In the genomic region with DNA sequence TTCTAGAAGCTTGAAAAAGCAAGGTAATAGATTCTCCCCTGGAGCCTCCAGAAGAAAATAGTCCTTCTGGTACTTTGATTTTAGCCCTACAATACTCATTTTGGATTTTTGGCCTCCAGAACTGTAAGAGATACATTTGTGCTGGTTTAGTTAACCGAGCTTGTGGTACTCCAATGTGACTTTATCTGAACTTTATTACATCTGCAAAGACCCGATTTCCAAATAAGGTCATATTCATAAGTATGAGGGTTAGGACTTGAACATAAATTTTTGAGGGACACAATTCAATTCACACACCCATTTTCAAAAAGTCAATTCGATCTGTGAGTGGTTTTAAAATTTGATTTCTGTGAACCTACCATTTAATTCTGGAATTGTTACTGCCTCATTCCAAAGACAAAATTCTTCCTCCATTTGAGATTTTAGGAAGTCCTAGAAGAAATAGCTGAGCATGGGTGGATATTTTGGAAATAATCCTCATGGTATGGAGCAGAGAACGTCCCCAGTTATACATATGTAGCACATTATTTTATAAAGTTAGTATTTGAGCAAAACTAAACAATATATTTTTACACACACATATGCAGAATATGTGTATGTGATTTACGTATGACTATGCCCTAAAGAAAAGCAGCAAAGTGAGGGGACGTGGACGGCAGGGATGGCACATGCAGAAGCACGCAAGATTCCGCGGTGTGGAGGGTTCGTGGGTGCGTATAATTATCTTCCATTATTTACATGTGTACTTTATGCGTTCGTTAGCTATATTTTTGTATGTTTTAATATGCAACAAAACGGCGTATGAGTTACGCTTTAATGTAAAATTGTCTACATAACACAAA, we compare ENCODE assay signal across 8 cellular contexts.
DNase-seq lines count a peak whose midpoint lies in the region; ATAC-seq, FAIRE-seq and TF ChIP-seq lines count a peak whose summit lies in the region.

No MANE protein-coding gene starts in this region.

- FAIRE-seq in RCC 7860 (lab: Jason Lieb, UNC) = no peak

- H3K4me3 ChIP-seq in HEK293 (ENCODE audit: low read depth, low read length) (peak overlapping the region; percentile 81), foreskin fibroblast (ENCODE audit: low read depth in 1 of 2, low read length in 2 of 2) (peak overlapping the region; percentile 75 to 89), retinal pigment epithelial cell (ENCODE audit: low read length) (peak overlapping the region; percentile 91)

- H3K4me1 ChIP-seq in HEK293 (ENCODE audit: control insufficient read depth, insufficient read depth, low read length) = no peaks in the 10 kb centered on the region

- H3K36me3 ChIP-seq in HEK293 (ENCODE audit: control insufficient read depth in 2 of 2, insufficient read depth in 1 of 2, low read length in 2 of 2) = no peaks in the 10 kb centered on the region

- DNase-seq in UCSD-AML1 (lab: John Stamatoyannopoulos, UW; ENCODE audit: unreplicated experiment) (peak; percentile 5), foreskin fibroblast (peak; percentile 11 to 42), retinal pigment epithelial cell (ENCODE audit: low read depth) (no peak), RCC 7860 (ENCODE audit: low spot score) (no peak), NCI-H2107 treated with DMSO at 0.1 percent for 48 hours (lab: John Stamatoyannopoulos, UW; ENCODE audit: unreplicated experiment) (no peak)

- POLR2A ChIA-PET in HEK293 (lab: Yijun Ruan, JAX) = interaction anchor here (2.4 kb wide), 1 partner anchor 44 kb away, joined by 18 read pairs; a partner anchor contains a TSS

- ATAC-seq in GM18517 (IDR thresholded peaks at IDR 0.05; ENCODE audit: unreplicated experiment) (no peak), HG02571 (IDR thresholded peaks at IDR 0.05; ENCODE audit: unreplicated experiment) (no peak)

- TF ChIP-seq CTCF in HEK293 (tag by site-specific recombination; IDR thresholded peaks at IDR 0.05) (no peak), foreskin fibroblast (IDR thresholded peaks at IDR 0.05; ENCODE audit: low read depth, low read length) (no peak), retinal pigment epithelial cell (conservative IDR thresholded peaks at IDR 0.05; ENCODE audit: low read depth, low read length) (no peak)

- no peaks in the 10 kb centered on the region for H3K9me3 ChIP-seq in HEK293 (ENCODE audit: control insufficient read depth, insufficient read depth, low read depth, low read length)

- peak overlapping the region; percentile 14; the same call in 1 of the 2 replicates for H3K27ac ChIP-seq in HEK293 (ENCODE audit: extremely low read depth, low read depth, low read length)

- CTCF ChIA-PET in HEK293 (lab: Yijun Ruan, JAX) = interaction anchor here (0.5 to 0.9 kb wide), 4 partner anchors 12 to 365 kb away, joined by 3 to 5 read pairs (median 3); no protein-coding TSS in a partner anchor

TF ChIP-seq in HEK293, 187 proteins besides CTCF, POLR2A, EP300 and RAD21:
- TF ChIP-seq, protein P1, sequence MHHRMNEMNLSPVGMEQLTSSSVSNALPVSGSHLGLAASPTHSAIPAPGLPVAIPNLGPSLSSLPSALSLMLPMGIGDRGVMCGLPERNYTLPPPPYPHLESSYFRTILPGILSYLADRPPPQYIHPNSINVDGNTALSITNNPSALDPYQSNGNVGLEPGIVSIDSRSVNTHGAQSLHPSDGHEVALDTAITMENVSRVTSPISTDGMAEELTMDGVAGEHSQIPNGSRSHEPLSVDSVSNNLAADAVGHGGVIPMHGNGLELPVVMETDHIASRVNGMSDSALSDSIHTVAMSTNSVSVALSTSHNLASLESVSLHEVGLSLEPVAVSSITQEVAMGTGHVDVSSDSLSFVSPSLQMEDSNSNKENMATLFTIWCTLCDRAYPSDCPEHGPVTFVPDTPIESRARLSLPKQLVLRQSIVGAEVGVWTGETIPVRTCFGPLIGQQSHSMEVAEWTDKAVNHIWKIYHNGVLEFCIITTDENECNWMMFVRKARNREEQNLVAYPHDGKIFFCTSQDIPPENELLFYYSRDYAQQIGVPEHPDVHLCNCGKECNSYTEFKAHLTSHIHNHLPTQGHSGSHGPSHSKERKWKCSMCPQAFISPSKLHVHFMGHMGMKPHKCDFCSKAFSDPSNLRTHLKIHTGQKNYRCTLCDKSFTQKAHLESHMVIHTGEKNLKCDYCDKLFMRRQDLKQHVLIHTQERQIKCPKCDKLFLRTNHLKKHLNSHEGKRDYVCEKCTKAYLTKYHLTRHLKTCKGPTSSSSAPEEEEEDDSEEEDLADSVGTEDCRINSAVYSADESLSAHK (tag by site-specific recombination; IDR thresholded peaks at IDR 0.05) = no peak
- TF ChIP-seq ZNF133 (tag by site-specific recombination; IDR thresholded peaks at IDR 0.05) = peak; percentile 84
- TF ChIP-seq, protein P2, sequence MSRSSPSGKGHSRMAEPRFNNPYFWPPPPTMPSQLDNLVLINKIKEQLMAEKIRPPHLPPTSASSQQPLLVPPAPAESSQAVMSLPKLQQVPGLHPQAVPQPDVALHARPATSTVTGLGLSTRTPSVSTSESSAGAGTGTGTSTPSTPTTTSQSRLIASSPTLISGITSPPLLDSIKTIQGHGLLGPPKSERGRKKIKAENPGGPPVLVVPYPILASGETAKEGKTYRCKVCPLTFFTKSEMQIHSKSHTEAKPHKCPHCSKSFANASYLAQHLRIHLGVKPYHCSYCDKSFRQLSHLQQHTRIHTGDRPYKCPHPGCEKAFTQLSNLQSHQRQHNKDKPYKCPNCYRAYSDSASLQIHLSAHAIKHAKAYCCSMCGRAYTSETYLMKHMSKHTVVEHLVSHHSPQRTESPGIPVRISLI (tag by site-specific recombination; IDR thresholded peaks at IDR 0.05) = no peak

Comparison
In these comparisons a context has a peak if more than half of its experiments do, and no peak if none do; other contexts are left out.
1. DNase-seq: peak in UCSD-AML1 (single experiment) and foreskin fibroblast (2 of 2); none in retinal pigment epithelial cell (single experiment), RCC 7860 (single experiment) and NCI-H2107 treated with DMSO at 0.1 percent for 48 hours (single experiment).
2. Peak in every context shown above with its lines, with median percentiles within 50 percentile points of each other: H3K4me3 ChIP-seq.